In the genomic region with DNA sequence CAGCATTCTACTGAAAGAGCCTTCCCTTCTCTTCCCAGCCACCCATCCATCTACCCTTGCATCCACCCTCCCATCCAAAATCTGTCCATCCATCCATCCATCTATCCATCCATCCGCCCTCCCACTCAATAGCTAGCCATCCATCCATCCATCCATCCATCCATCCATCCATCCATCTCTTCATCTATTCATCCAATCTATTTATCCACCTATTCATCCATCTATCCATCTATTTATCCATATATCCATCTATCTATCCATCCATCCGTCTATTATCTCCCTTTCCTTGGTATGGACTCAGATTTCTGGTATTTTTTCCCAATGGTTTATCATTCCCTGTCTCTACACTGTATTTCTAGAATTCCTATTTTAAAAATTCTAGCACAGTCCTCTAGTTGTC, we compare ENCODE assay signal across 39 cellular contexts.
"Had no signal": no experiment of that assay in that cellular context is flagged by ENCODE, and none has a peak within 500 bp of the region (broad histone marks: within the 10 kb centered on the region; RNA-seq: fewer than 3 reads in every experiment).

No MANE protein-coding gene starts in this region.

- H3K4me3 Mint-ChIP-seq: activated naive CD4-positive, alpha-beta T cell treated with anti-CD3 and anti-CD28 coated beads for 36 hours; activated naive CD4-positive, alpha-beta T cell treated with anti-CD3 and anti-CD28 coated beads, Interleukin-2, amount 10 ng/mL, durations not matched to agents 7 days and 5 days; activated naive CD4-positive, alpha-beta T cell treated with anti-CD3 and anti-CD28 coated beads, Interleukin-2, amount 50 U/mL, for 24 hours; activated naive CD8-positive, alpha-beta T cell; activated naive CD8-positive, alpha-beta T cell treated with anti-CD3 and anti-CD28 coated beads for 36 hours; activated naive CD8-positive, alpha-beta T cell treated with anti-CD3 and anti-CD28 coated beads, Interleukin-2, amount 10 ng/mL, durations not matched to agents 7 days and 5 days; activated naive CD8-positive, alpha-beta T cell treated with anti-CD3 and anti-CD28 coated beads, Interleukin-2, amount 50 U/mL, for 24 hours; activated T-cell treated with anti-CD3 and anti-CD28 coated beads, Interleukin-2, amount 50 U/mL, for 4 hours; activated T-cell treated with anti-CD3 and anti-CD28 coated beads, Interleukin-2, amount 50 U/mL, for 72 hours; activated T-helper 1 cell treated with anti-CD3 and anti-CD28 coated beads, Interleukin-12 subunit alpha, Interleukin-12 subunit beta, Interleukin-2, Interleukin-4 antibody, amounts not matched to agents 30 ng/mL and 10 ng/mL and 1 ng/mL, durations not matched to agents 14 hours and 24 hours and 36 hours; activated T-helper 17 cell treated with anti-CD3 and anti-CD28 coated beads, Interleukin-2, amount 50 U/mL, for 72 hours; brain; central memory CD8-positive, alpha-beta T cell had no signal

- H3K27me3 ChIP-seq: ascending aorta, body of pancreas, brain microvascular endothelial cell, breast epithelium had no signal

- H3K9me3 ChIP-seq: adrenal gland, ascending aorta, body of pancreas, breast epithelium had no signal

- H3K27ac Mint-ChIP-seq: activated naive CD4-positive, alpha-beta T cell treated with anti-CD3 and anti-CD28 coated beads for 36 hours; activated naive CD4-positive, alpha-beta T cell treated with anti-CD3 and anti-CD28 coated beads, Interleukin-2, amount 10 ng/mL, durations not matched to agents 7 days and 5 days; activated naive CD4-positive, alpha-beta T cell treated with anti-CD3 and anti-CD28 coated beads, Interleukin-2, amount 50 U/mL, for 24 hours; activated naive CD4-positive, alpha-beta T cell treated with anti-CD3 and anti-CD28 coated beads, Interleukin-2, amount 50 U/mL, for 72 hours; activated naive CD8-positive, alpha-beta T cell; activated naive CD8-positive, alpha-beta T cell treated with anti-CD3 and anti-CD28 coated beads for 36 hours; activated naive CD8-positive, alpha-beta T cell treated with anti-CD3 and anti-CD28 coated beads, Interleukin-2, amount 10 ng/mL, durations not matched to agents 7 days and 5 days; activated naive CD8-positive, alpha-beta T cell treated with anti-CD3 and anti-CD28 coated beads, Interleukin-2, amount 50 U/mL, for 24 hours; activated T-cell treated with anti-CD3 and anti-CD28 coated beads, Interleukin-2, amount 50 U/mL, for 72 hours; activated T-helper 1 cell treated with anti-CD3 and anti-CD28 coated beads, Interleukin-12 subunit alpha, Interleukin-12 subunit beta, Interleukin-2, Interleukin-4 antibody, amounts not matched to agents 30 ng/mL and 10 ng/mL and 1 ng/mL, durations not matched to agents 14 hours and 24 hours and 36 hours; activated T-helper 17 cell treated with anti-CD3 and anti-CD28 coated beads, Interleukin-2, amount 50 U/mL, for 72 hours; activated T-helper 2 cell treated with anti-CD3 and anti-CD28 coated beads, Interferon-gamma antibody, Interleukin-2, Interleukin-4, amounts not matched to agents 10 μg/mL and 5 μg/mL and 100 μg/mL, durations not matched to agents 14 hours and 24 hours and 36 hours; brain had no signal

- H3K4me1 ChIP-seq: adrenal gland, body of pancreas, breast epithelium had no signal

- ATAC-seq: activated naive CD4-positive, alpha-beta T cell treated with anti-CD3 and anti-CD28 coated beads, Interleukin-2, amount 50 U/mL, for 72 hours; activated naive CD8-positive, alpha-beta T cell treated with anti-CD3 and anti-CD28 coated beads, Interleukin-2, amount 50 U/mL, for 24 hours; activated T-cell treated with anti-CD3 and anti-CD28 coated beads, Interleukin-2, amount 50 U/mL, for 4 hours; activated T-cell treated with anti-CD3 and anti-CD28 coated beads, Interleukin-2, amount 50 U/mL, for 72 hours; activated T-helper 17 cell treated with anti-CD3 and anti-CD28 coated beads, Interleukin-2, amount 50 U/mL, for 72 hours; body of pancreas had no signal

- DNase-seq: activated effector memory CD4-positive, alpha-beta T cell treated with anti-CD3 and anti-CD28 coated beads, Interleukin-2, amount 50 U/mL, for 16 hours; activated effector memory CD4-positive, alpha-beta T cell treated with Interleukin-2 at 50 U/mL for 16 hours; activated gamma-delta T cell; activated gamma-delta T cell treated with Interleukin-2 at 50 U/mL for 16 hours; activated naive CD4-positive, alpha-beta T cell; activated naive CD4-positive, alpha-beta T cell treated with anti-CD3 and anti-CD28 coated beads for 36 hours; activated naive CD4-positive, alpha-beta T cell treated with anti-CD3 and anti-CD28 coated beads, Interleukin-2, amount 10 ng/mL, durations not matched to agents 7 days and 5 days; activated naive CD4-positive, alpha-beta T cell treated with anti-CD3 and anti-CD28 coated beads, Interleukin-2, amount 50 U/mL, for 16 hours; activated naive CD4-positive, alpha-beta T cell treated with Interleukin-2 at 50 U/mL for 16 hours; activated naive CD8-positive, alpha-beta T cell treated with anti-CD3 and anti-CD28 coated beads for 36 hours; activated naive CD8-positive, alpha-beta T cell treated with anti-CD3 and anti-CD28 coated beads, Interleukin-2, amount 10 ng/mL, durations not matched to agents 7 days and 5 days; activated naive CD8-positive, alpha-beta T cell treated with anti-CD3 and anti-CD28 coated beads, Interleukin-2, amount 50 U/mL, for 24 hours; activated T-cell treated with anti-CD3 and anti-CD28 coated beads, Interleukin-2, amount 50 U/mL, for 4 hours; activated T-cell treated with anti-CD3 and anti-CD28 coated beads, Interleukin-2, amount 50 U/mL, for 48 hours; activated T-cell treated with anti-CD3 and anti-CD28 coated beads, Interleukin-2, amount 50 U/mL, for 72 hours; adrenal gland; amniotic stem cell; amygdala; anterior cingulate cortex; aorta; body of pancreas; brain microvascular endothelial cell; caudate nucleus; central memory CD4-positive, alpha-beta T cell; cerebellar nuclear complex had no signal

- H3K36me3 Mint-ChIP-seq: activated naive CD4-positive, alpha-beta T cell treated with anti-CD3 and anti-CD28 coated beads, Interleukin-2, amount 50 U/mL, for 24 hours; activated naive CD4-positive, alpha-beta T cell treated with anti-CD3 and anti-CD28 coated beads, Interleukin-2, amount 50 U/mL, for 72 hours; activated naive CD8-positive, alpha-beta T cell; activated naive CD8-positive, alpha-beta T cell treated with anti-CD3 and anti-CD28 coated beads for 36 hours; activated naive CD8-positive, alpha-beta T cell treated with anti-CD3 and anti-CD28 coated beads, Interleukin-2, amount 10 ng/mL, durations not matched to agents 7 days and 5 days; brain had no signal

- H3K36me3 ChIP-seq: adrenal gland, ascending aorta, brain microvascular endothelial cell, breast epithelium, cardiac muscle cell had no signal

- H3K27ac ChIP-seq: adrenal gland, ascending aorta, body of pancreas, brain microvascular endothelial cell, breast epithelium, cardiac muscle cell had no signal

- H3K4me3 ChIP-seq: adrenal gland, ascending aorta, body of pancreas, breast epithelium, cardiac muscle cell had no signal

- H3K4me1 Mint-ChIP-seq: activated naive CD4-positive, alpha-beta T cell treated with anti-CD3 and anti-CD28 coated beads, Interleukin-2, amount 50 U/mL, for 24 hours; brain; central memory CD8-positive, alpha-beta T cell had no signal

- H3K9me3 Mint-ChIP-seq: activated naive CD4-positive, alpha-beta T cell treated with anti-CD3 and anti-CD28 coated beads, Interleukin-2, amount 10 ng/mL, durations not matched to agents 7 days and 5 days; activated naive CD4-positive, alpha-beta T cell treated with anti-CD3 and anti-CD28 coated beads, Interleukin-2, amount 50 U/mL, for 24 hours; activated naive CD4-positive, alpha-beta T cell treated with anti-CD3 and anti-CD28 coated beads, Interleukin-2, amount 50 U/mL, for 72 hours; activated T-cell treated with anti-CD3 and anti-CD28 coated beads, Interleukin-2, amount 50 U/mL, for 4 hours; activated T-cell treated with anti-CD3 and anti-CD28 coated beads, Interleukin-2, amount 50 U/mL, for 72 hours; activated T-helper 17 cell treated with anti-CD3 and anti-CD28 coated beads, Interleukin-2, amount 50 U/mL, for 72 hours; central memory CD8-positive, alpha-beta T cell had no signal

- FAIRE-seq: astrocyte, bronchial epithelial cell, colon had no signal
